In genomic region chr17:15436399-15437369, GRCh38 we compare ENCODE assay signal across 8 cellular contexts. TPM values are rescaled to one million over a fixed set of nuclear protein-coding genes. Genes with fewer than 3 reads are reported as not detected.
A peak's percentile ranks its signal among the peaks of the same experiment; 100 is the strongest.
DNase-seq lines count a peak whose midpoint lies in the region; ATAC-seq and TF ChIP-seq lines count a peak whose summit lies in the region.

No MANE protein-coding gene starts in this region.

- H3K36me3 ChIP-seq in mesendoderm (ENCODE audit: control insufficient read depth, insufficient read depth, low read length), result no peaks in the 10 kb centered on the region

- in situ Hi-C loops in Caki2 (cut with HindIII; ENCODE audit: low pct_unique_long_range_greater_than_20kb, low sequenced_read_pairs), result no loop called here

- no peak overlapping the region for H3K27ac ChIP-seq in mesendoderm (ENCODE audit: low read depth, low read length)

- no peak overlapping the region for H3K23ac ChIP-seq in mesendoderm (ENCODE audit: low read length)

- DNase-seq in Caki2 (ENCODE audit: low read depth) (peak; percentile 9), endothelial cell (ENCODE audit: low spot score) (peak; percentile 71), mesendoderm (peak; percentile 73), amniotic stem cell (lab: John Stamatoyannopoulos, UW) (no peak)
- no peak for DNase-seq in T-helper 2 cell treated with Interferon-gamma antibody and Interleukin-4, amounts not matched to agents 5 μg/mL and 100 μg/mL, for 36 hours (ENCODE audit: low spot score)

- WGBS in mesendoderm (ENCODE audit: extremely low coverage, insufficient coverage, low lambda C conversion rate), result no CpG with 5 or more reads among the region's 3 CpGs

- peaks cover 1% of the 10 kb centered on the region for H3K4me1 ChIP-seq in mesendoderm (ENCODE audit: control insufficient read depth, low read depth, low read length)

- no peak overlapping the region for H4K8ac ChIP-seq in mesendoderm (ENCODE audit: low read depth, low read length)

- ATAC-seq in GM18909 (IDR thresholded peaks at IDR 0.05; ENCODE audit: poor library complexity, unreplicated experiment) (no peak), HG03135 (IDR thresholded peaks at IDR 0.05; ENCODE audit: unreplicated experiment) (no peak)

- peaks cover 6% of the 10 kb centered on the region for H3K4me1 Mint-ChIP-seq in T-helper 2 cell treated with Interferon-gamma antibody and Interleukin-4, amounts not matched to agents 5 μg/mL and 100 μg/mL, for 36 hours (ENCODE audit: low read depth)
- H3K4me1 Mint-ChIP-seq in endothelial cell (ENCODE audit: unreplicated experiment), result peaks cover 30% of the 10 kb centered on the region

- peaks cover 19% of the 10 kb centered on the region for H3K9me3 Mint-ChIP-seq in T-helper 2 cell treated with Interferon-gamma antibody and Interleukin-4, amounts not matched to agents 5 μg/mL and 100 μg/mL, for 36 hours
- no peaks in the 10 kb centered on the region for H3K9me3 Mint-ChIP-seq in endothelial cell (ENCODE audit: unreplicated experiment)

- H3K79me1 ChIP-seq in mesendoderm (ENCODE audit: low read length), result no peaks in the 10 kb centered on the region

- no peak overlapping the region for H3K4me3 Mint-ChIP-seq in T-helper 2 cell treated with Interferon-gamma antibody and Interleukin-4, amounts not matched to agents 5 μg/mL and 100 μg/mL, for 36 hours
- H3K4me3 Mint-ChIP-seq in endothelial cell (ENCODE audit: unreplicated experiment), result no peak overlapping the region

- no peak overlapping the region for H3K9ac ChIP-seq in mesendoderm (ENCODE audit: low read length)

- H3K27me3 ChIP-seq in mesendoderm (ENCODE audit: insufficient read depth, low read length, poor library complexity), result no peaks in the 10 kb centered on the region

- TF ChIP-seq RAD21 in Ishikawa (IDR thresholded peaks at IDR 0.05; ENCODE audit: low read depth), result peak; percentile 7; the same call in 1 of the 2 replicates

- H3K4me2 ChIP-seq in mesendoderm (ENCODE audit: low read length), result no peak overlapping the region

- H2BK15ac ChIP-seq in mesendoderm (replicated peaks; ENCODE audit: low read depth), result no peak overlapping the region

- no peak overlapping the region for H2BK120ac ChIP-seq in mesendoderm (ENCODE audit: low read depth, low read length)

- no peak overlapping the region for H3K4ac ChIP-seq in mesendoderm (ENCODE audit: low read depth, low read length)

- no peak for TF ChIP-seq EP300 in Ishikawa (IDR thresholded peaks at IDR 0.05; ENCODE audit: borderline replicate concordance)

- no peaks in the 10 kb centered on the region for H3K27me3 Mint-ChIP-seq in T-helper 2 cell treated with Interferon-gamma antibody and Interleukin-4, amounts not matched to agents 5 μg/mL and 100 μg/mL, for 36 hours (ENCODE audit: low read depth)
- peaks cover 3% of the 10 kb centered on the region for H3K27me3 Mint-ChIP-seq in endothelial cell (ENCODE audit: unreplicated experiment)

- no peak overlapping the region for H3K4me3 ChIP-seq in mesendoderm (ENCODE audit: low read length)

- H4K5ac ChIP-seq in mesendoderm (ENCODE audit: low read length), result no peak overlapping the region

- TF ChIP-seq CTCF in endothelial cell (IDR thresholded peaks at IDR 0.05; ENCODE audit: unreplicated experiment), result peak; percentile 58

- no peak overlapping the region for H3K18ac ChIP-seq in mesendoderm (ENCODE audit: low read length)

- H3K36me3 Mint-ChIP-seq in T-helper 2 cell treated with Interferon-gamma antibody and Interleukin-4, amounts not matched to agents 5 μg/mL and 100 μg/mL, for 36 hours (ENCODE audit: low read depth), result peaks cover 35% of the 10 kb centered on the region
- peaks cover 15% of the 10 kb centered on the region for H3K36me3 Mint-ChIP-seq in endothelial cell (ENCODE audit: low read depth, unreplicated experiment)

- no peak overlapping the region for H2BK5ac ChIP-seq in mesendoderm (ENCODE audit: low read length)

- no peak overlapping the region for H2AK5ac ChIP-seq in mesendoderm (ENCODE audit: low read length)

- H3K27ac Mint-ChIP-seq in T-helper 2 cell treated with Interferon-gamma antibody and Interleukin-4, amounts not matched to agents 5 μg/mL and 100 μg/mL, for 36 hours, result peak overlapping the region; percentile 55
- H3K27ac Mint-ChIP-seq in endothelial cell (ENCODE audit: unreplicated experiment), result peak overlapping the region; percentile 97

- no peaks in the 10 kb centered on the region for H3K79me2 ChIP-seq in mesendoderm (ENCODE audit: control insufficient read depth, insufficient read depth, low read length)

- no peak overlapping the region for H3K56ac ChIP-seq in mesendoderm (ENCODE audit: low read length)

TF ChIP-seq in Ishikawa, 13 proteins besides CTCF, POLR2A, EP300 and RAD21:
- TF ChIP-seq EGR1 (IDR thresholded peaks at IDR 0.05), result no peak
- TF ChIP-seq CREB1 (IDR thresholded peaks at IDR 0.05; ENCODE audit: low read depth), result no peak
- no peak for TF ChIP-seq CEBPB (IDR thresholded peaks at IDR 0.05)

RNA-seq across cellular contexts. Expression of gene CDRT4, which starts 30.7 kb away (rescaled TPM):
- 1.7 TPM in 1 of 2 replicates, not detected in the other for total RNA-seq in Caki2 (2014; rRNA removed; shearing (Covaris generic); ENCODE audit: low replicate concordance)
- 11.7 TPM for total RNA-seq in endothelial cell (ENCODE audit: unreplicated experiment)
- 6.1 TPM for polyA plus RNA-seq in mesendoderm (2013, experiment 1 of 2)
- 5.9 TPM for polyA plus RNA-seq in mesendoderm (2013, experiment 2 of 2)

Comparison
In these comparisons a context has a peak if more than half of its experiments do, and no peak if none do; other contexts are left out.
1. DNase-seq: peak in Caki2 (single experiment), endothelial cell (single experiment) and mesendoderm (single experiment); none in T-helper 2 cell treated with Interferon-gamma antibody and Interleukin-4, amounts not matched to agents 5 μg/mL and 100 μg/mL, for 36 hours (single experiment) and amniotic stem cell (single experiment).